Comparison of ENCODE assay signal across 15 cellular contexts in the genomic region with DNA sequence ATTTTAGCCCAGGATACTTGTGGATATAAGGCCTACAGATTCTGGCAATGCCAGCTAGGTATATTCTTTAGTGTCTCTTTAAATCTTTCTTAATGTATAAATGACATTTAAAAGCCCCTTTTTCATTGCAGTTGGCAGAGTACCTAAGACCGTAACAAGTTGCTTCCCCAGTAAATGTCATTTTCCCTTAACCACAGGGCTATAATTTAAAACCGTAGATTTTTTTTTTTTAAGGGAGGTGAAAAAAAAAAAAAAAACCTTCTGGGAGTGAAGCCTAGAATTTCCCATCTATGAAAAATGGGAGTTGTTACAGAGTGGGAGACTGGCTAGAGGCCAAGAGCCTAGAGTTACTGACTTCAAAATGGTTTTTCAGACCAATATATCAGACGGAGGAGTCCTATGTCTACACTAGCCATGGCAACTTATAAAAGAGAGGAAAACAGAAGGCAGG.
"Had no signal": no experiment of that assay in that cellular context is flagged by ENCODE, and none has a peak within 500 bp of the region (broad histone marks: within the 10 kb centered on the region; RNA-seq: fewer than 3 reads in every experiment).

No MANE protein-coding gene starts in this region.

- DNase-seq: activated B cell treated with CpG ODN at 0.5 μM for 24 hours; activated CD4-positive, alpha-beta T cell treated with anti-CD3 and anti-CD28 coated beads, Interleukin-2, amount 10 ng/mL, durations not matched to agents 7 days and 5 days; activated naive CD4-positive, alpha-beta T cell treated with anti-CD3 and anti-CD28 coated beads, Interleukin-2, amount 50 U/mL, for 16 hours; brain microvascular endothelial cell; effector memory CD4-positive, alpha-beta T cell; mammary epithelial cell; naive thymus-derived CD8-positive, alpha-beta T cell; nucleus accumbens; stimulated activated CD4-positive, alpha-beta T cell treated with anti-CD3 and anti-CD28 coated beads, Interleukin-2, amount 100 ng/mL, for 48 hours; T-helper 17 cell; upper lobe of right lung had no signal

- H3K9me3 Mint-ChIP-seq: activated B cell treated with CpG ODN at 0.5 μM for 24 hours; activated CD4-positive, alpha-beta T cell treated with anti-CD3 and anti-CD28 coated beads, Interleukin-2, amount 10 ng/mL, durations not matched to agents 7 days and 5 days; activated T-helper 2 cell treated with anti-CD3 and anti-CD28 coated beads, Interferon-gamma antibody, Interleukin-2, Interleukin-4, amounts not matched to agents 10 μg/mL and 5 μg/mL and 100 μg/mL, durations not matched to agents 14 hours and 24 hours and 36 hours; naive thymus-derived CD8-positive, alpha-beta T cell; stimulated activated naive CD8-positive, alpha-beta T cell treated with anti-CD3 and anti-CD28 coated beads, Interleukin-15, Interleukin-2, amounts not matched to agents 100 ng/mL and 50 ng/mL, for 24 hours had no signal

- H3K4me3 Mint-ChIP-seq: activated B cell treated with CpG ODN at 0.5 μM for 24 hours; activated CD4-positive, alpha-beta T cell treated with anti-CD3 and anti-CD28 coated beads, Interleukin-2, amount 10 ng/mL, durations not matched to agents 7 days and 5 days; naive thymus-derived CD8-positive, alpha-beta T cell; stimulated activated naive CD8-positive, alpha-beta T cell treated with anti-CD3 and anti-CD28 coated beads, Interleukin-15, Interleukin-2, amounts not matched to agents 100 ng/mL and 50 ng/mL, for 24 hours; T-helper 17 cell had no signal

- H3K27ac Mint-ChIP-seq: activated B cell treated with CpG ODN at 0.5 μM for 24 hours; activated CD4-positive, alpha-beta T cell treated with anti-CD3 and anti-CD28 coated beads, Interleukin-2, amount 10 ng/mL, durations not matched to agents 7 days and 5 days; activated T-helper 2 cell treated with anti-CD3 and anti-CD28 coated beads, Interferon-gamma antibody, Interleukin-2, Interleukin-4, amounts not matched to agents 10 μg/mL and 5 μg/mL and 100 μg/mL, durations not matched to agents 14 hours and 24 hours and 36 hours; naive thymus-derived CD8-positive, alpha-beta T cell; stimulated activated naive CD8-positive, alpha-beta T cell treated with anti-CD3 and anti-CD28 coated beads, Interleukin-15, Interleukin-2, amounts not matched to agents 100 ng/mL and 50 ng/mL, for 24 hours; T-helper 17 cell had no signal

- H3K36me3 ChIP-seq: adrenal gland, brain microvascular endothelial cell, upper lobe of right lung had no signal

- ATAC-seq: left lobe of liver; naive thymus-derived CD8-positive, alpha-beta T cell; T-helper 17 cell; upper lobe of right lung had no signal

- H3K9me3 ChIP-seq: adrenal gland, upper lobe of right lung had no signal

- H3K27me3 Mint-ChIP-seq: activated B cell treated with CpG ODN at 0.5 μM for 24 hours; activated CD4-positive, alpha-beta T cell treated with anti-CD3 and anti-CD28 coated beads, Interleukin-2, amount 10 ng/mL, durations not matched to agents 7 days and 5 days; stimulated activated naive CD8-positive, alpha-beta T cell treated with anti-CD3 and anti-CD28 coated beads, Interleukin-15, Interleukin-2, amounts not matched to agents 100 ng/mL and 50 ng/mL, for 24 hours; T-helper 17 cell had no signal

- H3K27ac ChIP-seq: adrenal gland, brain microvascular endothelial cell, upper lobe of right lung had no signal

- H3K27me3 ChIP-seq: adrenal gland, brain microvascular endothelial cell, upper lobe of right lung had no signal

- H3K4me1 ChIP-seq: adrenal gland, upper lobe of right lung had no signal

- H3K36me3 Mint-ChIP-seq: naive thymus-derived CD8-positive, alpha-beta T cell had no signal

- H3K4me1 Mint-ChIP-seq: T-helper 17 cell had no signal

- H3K4me3 ChIP-seq: adrenal gland, upper lobe of right lung had no signal
